28 cellular contexts compared by ENCODE assay signal in genomic region chr4:99629962-99630554, GRCh38. TPM values are rescaled to one million over a fixed set of nuclear protein-coding genes. Genes with fewer than 3 reads are reported as not detected.
DNase-seq lines count a peak whose midpoint lies in the region; ATAC-seq, FAIRE-seq and TF ChIP-seq lines count a peak whose summit lies in the region.
"Had no signal": no experiment of that assay in that cellular context is flagged by ENCODE, and none has a peak within 500 bp of the region (broad histone marks: within the 10 kb centered on the region; RNA-seq: fewer than 3 reads in every experiment).

No MANE protein-coding gene starts in this region.

- no peak overlapping the region for H3K27ac ChIP-seq in kidney (ENCODE audit: low read depth in 2 of 2, low read length in 2 of 2)
- H3K27ac ChIP-seq: BLaER1 treated with 17β-estradiol and CSF1 and Interleukin-3, amounts not matched to agents 10 nM and 100 nM; HL-60; RWPE1 had no signal

- H3K36me3 ChIP-seq in kidney (ENCODE audit: control insufficient read depth in 1 of 2, insufficient read depth in 2 of 2, low read length in 2 of 2) = no peaks in the 10 kb centered on the region
- H3K36me3 ChIP-seq: BLaER1 treated with 17β-estradiol and CSF1 and Interleukin-3, amounts not matched to agents 10 nM and 100 nM; HAP-1 had no signal

- H3K9ac ChIP-seq in kidney (ENCODE audit: low read length in 2 of 2) = no peak overlapping the region
- H3K9ac ChIP-seq: BLaER1 treated with 17β-estradiol and CSF1 and Interleukin-3, amounts not matched to agents 10 nM and 100 nM had no signal

- DNase-seq in activated naive CD8-positive, alpha-beta T cell treated with anti-CD3 and anti-CD28 coated beads, Interleukin-2, amount 10 ng/mL, durations not matched to agents 7 days and 5 days = no peak
- no peak for DNase-seq in activated naive CD8-positive, alpha-beta T cell treated with anti-CD3 and anti-CD28 coated beads for 36 hours
- DNase-seq in M059J (ENCODE audit: low read depth) (peak; percentile 67), kidney (no peak), glomerular visceral epithelial cell (ENCODE audit: extremely low spot score) (no peak)
- no peak for DNase-seq in activated CD8-positive, alpha-beta T cell treated with anti-CD3 and anti-CD28 coated beads for 36 hours
- DNase-seq in stimulated activated naive CD8-positive, alpha-beta T cell treated with anti-CD3 and anti-CD28 coated beads, Interleukin-15, amount 100 ng/mL, for 72 hours = no peak
- DNase-seq in natural killer cell treated with Interleukin-12 subunit alpha and Interleukin-12 subunit beta and Interleukin-15 and Interleukin-18, amount 100 ng/mL, for 72 hours (ENCODE audit: low spot score) = no peak
- DNase-seq: CD4-positive, alpha-beta T cell; COR-L47; GDM1; GOT3; HFFc6; Karpas-422; MV-4-11; NCI-H1105; NCI-H1436 treated with DMSO at 0.1 percent for 48 hours; NCI-H187 treated with DMSO at 0.1 percent for 48 hours; NCI-H524; NCI-H748 treated with DMSO at 0.1 percent for 48 hours; SHP77 had no signal

- POLR2A ChIA-PET in activated naive CD8-positive, alpha-beta T cell treated with anti-CD3 and anti-CD28 coated beads, Interleukin-2, amount 10 ng/mL, durations not matched to agents 7 days and 5 days (lab: Charles Lee) = no interaction called here
- POLR2A ChIA-PET in activated CD8-positive, alpha-beta T cell treated with anti-CD3 and anti-CD28 coated beads for 36 hours (lab: Charles Lee) = no interaction called here

- intact Hi-C loops in activated CD8-positive, alpha-beta T cell treated with anti-CD3 and anti-CD28 coated beads for 36 hours (cut with micrococcal nuclease) = no loop called here
- intact Hi-C loops in kidney (cut with DNase I) = no loop called here

- no peaks in the 10 kb centered on the region for H3K4me1 ChIP-seq in kidney (ENCODE audit: control insufficient read depth in 1 of 2, insufficient read depth in 1 of 2, low read depth in 1 of 2, low read length in 2 of 2)
- H3K4me1 ChIP-seq: HAP-1 had no signal

- H3K9me3 Mint-ChIP-seq in activated naive CD8-positive, alpha-beta T cell treated with anti-CD3 and anti-CD28 coated beads, Interleukin-2, amount 10 ng/mL, durations not matched to agents 7 days and 5 days = peaks cover 1% of the 10 kb centered on the region
- no peaks in the 10 kb centered on the region for H3K9me3 Mint-ChIP-seq in activated naive CD8-positive, alpha-beta T cell treated with anti-CD3 and anti-CD28 coated beads for 36 hours
- H3K9me3 Mint-ChIP-seq in activated CD8-positive, alpha-beta T cell treated with anti-CD3 and anti-CD28 coated beads for 36 hours = no peaks in the 10 kb centered on the region
- H3K9me3 Mint-ChIP-seq in stimulated activated naive CD8-positive, alpha-beta T cell treated with anti-CD3 and anti-CD28 coated beads, Interleukin-15, amount 100 ng/mL, for 72 hours = no peaks in the 10 kb centered on the region
- H3K9me3 Mint-ChIP-seq in natural killer cell treated with Interleukin-12 subunit alpha and Interleukin-12 subunit beta and Interleukin-15 and Interleukin-18, amount 100 ng/mL, for 72 hours = no peaks in the 10 kb centered on the region
- H3K9me3 Mint-ChIP-seq: CD4-positive, alpha-beta T cell; HFFc6 had no signal

- FAIRE-seq in kidney (lab: Jason Lieb, UNC) = no peak
- FAIRE-seq: GM12878 had no signal

- H3K27me3 Mint-ChIP-seq in activated naive CD8-positive, alpha-beta T cell treated with anti-CD3 and anti-CD28 coated beads, Interleukin-2, amount 10 ng/mL, durations not matched to agents 7 days and 5 days = peaks cover 8% of the 10 kb centered on the region
- peaks cover 9% of the 10 kb centered on the region for H3K27me3 Mint-ChIP-seq in activated naive CD8-positive, alpha-beta T cell treated with anti-CD3 and anti-CD28 coated beads for 36 hours
- H3K27me3 Mint-ChIP-seq in activated CD8-positive, alpha-beta T cell treated with anti-CD3 and anti-CD28 coated beads for 36 hours = peaks cover 9% of the 10 kb centered on the region
- no peaks in the 10 kb centered on the region for H3K27me3 Mint-ChIP-seq in stimulated activated naive CD8-positive, alpha-beta T cell treated with anti-CD3 and anti-CD28 coated beads, Interleukin-15, amount 100 ng/mL, for 72 hours
- peaks cover 4 to 32% of the 10 kb centered on the region in 2 donors for H3K27me3 Mint-ChIP-seq in natural killer cell treated with Interleukin-12 subunit alpha and Interleukin-12 subunit beta and Interleukin-15 and Interleukin-18, amount 100 ng/mL, for 72 hours

- no peak overlapping the region for H3K4me3 ChIP-seq in kidney (ENCODE audit: low read length in 2 of 2)
- H3K4me3 ChIP-seq: BLaER1 treated with 17β-estradiol and CSF1 and Interleukin-3, amounts not matched to agents 10 nM and 100 nM; GM12878; HAP-1 had no signal

- no peak overlapping the region for H3K27ac Mint-ChIP-seq in activated naive CD8-positive, alpha-beta T cell treated with anti-CD3 and anti-CD28 coated beads, Interleukin-2, amount 10 ng/mL, durations not matched to agents 7 days and 5 days
- H3K27ac Mint-ChIP-seq in activated naive CD8-positive, alpha-beta T cell treated with anti-CD3 and anti-CD28 coated beads for 36 hours = no peak overlapping the region
- H3K27ac Mint-ChIP-seq in activated CD8-positive, alpha-beta T cell treated with anti-CD3 and anti-CD28 coated beads for 36 hours = no peak overlapping the region
- H3K27ac Mint-ChIP-seq in stimulated activated naive CD8-positive, alpha-beta T cell treated with anti-CD3 and anti-CD28 coated beads, Interleukin-15, amount 100 ng/mL, for 72 hours = no peak overlapping the region
- H3K27ac Mint-ChIP-seq in natural killer cell treated with Interleukin-12 subunit alpha and Interleukin-12 subunit beta and Interleukin-15 and Interleukin-18, amount 100 ng/mL, for 72 hours = no peak overlapping the region
- H3K27ac Mint-ChIP-seq: CD4-positive, alpha-beta T cell; HFFc6 had no signal

- peaks cover 1% of the 10 kb centered on the region for H3K36me3 Mint-ChIP-seq in activated naive CD8-positive, alpha-beta T cell treated with anti-CD3 and anti-CD28 coated beads, Interleukin-2, amount 10 ng/mL, durations not matched to agents 7 days and 5 days
- no peaks in the 10 kb centered on the region for H3K36me3 Mint-ChIP-seq in activated naive CD8-positive, alpha-beta T cell treated with anti-CD3 and anti-CD28 coated beads for 36 hours
- H3K36me3 Mint-ChIP-seq in activated CD8-positive, alpha-beta T cell treated with anti-CD3 and anti-CD28 coated beads for 36 hours (ENCODE audit: low read depth) = no peaks in the 10 kb centered on the region
- H3K36me3 Mint-ChIP-seq in natural killer cell treated with Interleukin-12 subunit alpha and Interleukin-12 subunit beta and Interleukin-15 and Interleukin-18, amount 100 ng/mL, for 72 hours = no peaks in the 10 kb centered on the region

- no peaks in the 10 kb centered on the region for H3K9me3 ChIP-seq in kidney (ENCODE audit: control insufficient read depth in 1 of 2, low read length in 2 of 2)
- H3K9me3 ChIP-seq: BLaER1 treated with 17β-estradiol and CSF1 and Interleukin-3, amounts not matched to agents 10 nM and 100 nM; HAP-1 had no signal

- TF ChIP-seq CTCF in activated CD8-positive, alpha-beta T cell treated with anti-CD3 and anti-CD28 coated beads for 36 hours (IDR thresholded peaks at IDR 0.05) = no peak
- TF ChIP-seq CTCF in kidney (IDR thresholded peaks at IDR 0.05; ENCODE audit: borderline replicate concordance, extremely low read depth, insufficient read depth) = no peak

- peak; percentile 72 for ATAC-seq in activated naive CD8-positive, alpha-beta T cell treated with anti-CD3 and anti-CD28 coated beads, Interleukin-2, amount 10 ng/mL, durations not matched to agents 7 days and 5 days (ENCODE audit: low read depth)
- ATAC-seq in activated CD8-positive, alpha-beta T cell treated with anti-CD3 and anti-CD28 coated beads for 36 hours = peak; percentile 20
- ATAC-seq in stimulated activated naive CD8-positive, alpha-beta T cell treated with anti-CD3 and anti-CD28 coated beads, Interleukin-15, amount 100 ng/mL, for 72 hours = peak; percentile 45
- no peak for ATAC-seq in natural killer cell treated with Interleukin-12 subunit alpha and Interleukin-12 subunit beta and Interleukin-15 and Interleukin-18, amount 100 ng/mL, for 72 hours
- ATAC-seq: GM12878 had no signal

- H3K4me1 Mint-ChIP-seq in activated naive CD8-positive, alpha-beta T cell treated with anti-CD3 and anti-CD28 coated beads, Interleukin-2, amount 10 ng/mL, durations not matched to agents 7 days and 5 days = peaks cover 12% of the 10 kb centered on the region
- peaks cover 10% of the 10 kb centered on the region for H3K4me1 Mint-ChIP-seq in activated naive CD8-positive, alpha-beta T cell treated with anti-CD3 and anti-CD28 coated beads for 36 hours
- H3K4me1 Mint-ChIP-seq in activated CD8-positive, alpha-beta T cell treated with anti-CD3 and anti-CD28 coated beads for 36 hours (ENCODE audit: low read depth) = peaks cover 7% of the 10 kb centered on the region
- peaks cover 9% of the 10 kb centered on the region for H3K4me1 Mint-ChIP-seq in stimulated activated naive CD8-positive, alpha-beta T cell treated with anti-CD3 and anti-CD28 coated beads, Interleukin-15, amount 100 ng/mL, for 72 hours
- no peaks in the 10 kb centered on the region for H3K4me1 Mint-ChIP-seq in natural killer cell treated with Interleukin-12 subunit alpha and Interleukin-12 subunit beta and Interleukin-15 and Interleukin-18, amount 100 ng/mL, for 72 hours (ENCODE audit: low read depth in 2 of 2)

- CTCF ChIA-PET in activated CD8-positive, alpha-beta T cell treated with anti-CD3 and anti-CD28 coated beads for 36 hours (lab: Charles Lee) = interaction anchor here (1.1 kb wide), 1 partner anchor 178 kb away, joined by 6 read pairs; no protein-coding TSS in a partner anchor

- peak overlapping the region; percentile 35 for H3K4me3 Mint-ChIP-seq in activated naive CD8-positive, alpha-beta T cell treated with anti-CD3 and anti-CD28 coated beads, Interleukin-2, amount 10 ng/mL, durations not matched to agents 7 days and 5 days
- no peak overlapping the region for H3K4me3 Mint-ChIP-seq in activated naive CD8-positive, alpha-beta T cell treated with anti-CD3 and anti-CD28 coated beads for 36 hours
- H3K4me3 Mint-ChIP-seq in activated CD8-positive, alpha-beta T cell treated with anti-CD3 and anti-CD28 coated beads for 36 hours = no peak overlapping the region
- no peak overlapping the region for H3K4me3 Mint-ChIP-seq in stimulated activated naive CD8-positive, alpha-beta T cell treated with anti-CD3 and anti-CD28 coated beads, Interleukin-15, amount 100 ng/mL, for 72 hours
- no peak overlapping the region for H3K4me3 Mint-ChIP-seq in natural killer cell treated with Interleukin-12 subunit alpha and Interleukin-12 subunit beta and Interleukin-15 and Interleukin-18, amount 100 ng/mL, for 72 hours
- H3K4me3 Mint-ChIP-seq: CD4-positive, alpha-beta T cell; HFFc6 had no signal

RNA-seq across cellular contexts. Expression of gene C4orf54, which starts 27.6 kb away (rescaled TPM):
- not detected for total RNA-seq in activated naive CD8-positive, alpha-beta T cell treated with anti-CD3 and anti-CD28 coated beads, Interleukin-2, amount 10 ng/mL, durations not matched to agents 7 days and 5 days
- total RNA-seq in activated naive CD8-positive, alpha-beta T cell treated with anti-CD3 and anti-CD28 coated beads for 36 hours = not detected
- 0.02 and 0.37 TPM in 2 replicates for total RNA-seq in M059J (2014; rRNA removed; shearing (Covaris generic))
- total RNA-seq in activated CD8-positive, alpha-beta T cell treated with anti-CD3 and anti-CD28 coated beads for 36 hours = not detected
- 0.19 TPM for total RNA-seq in kidney
- polyA plus RNA-seq in kidney (ENCODE audit: insufficient read depth, low read depth, low replicate concordance) = 0.56 TPM
- not detected for total RNA-seq in natural killer cell treated with Interleukin-12 subunit alpha and Interleukin-12 subunit beta and Interleukin-15 and Interleukin-18, amount 100 ng/mL, for 72 hours
- total RNA-seq: A172; CD4-positive, alpha-beta T cell; GM12878 had no signal
- polyA plus RNA-seq: AG04450 had no signal

RNA-seq across cellular contexts. Expression of gene MTTP, which starts 55.4 kb away (rescaled TPM):
- total RNA-seq in activated naive CD8-positive, alpha-beta T cell treated with anti-CD3 and anti-CD28 coated beads, Interleukin-2, amount 10 ng/mL, durations not matched to agents 7 days and 5 days = under 1 TPM; 0.43 to 0.64 TPM
- total RNA-seq in activated naive CD8-positive, alpha-beta T cell treated with anti-CD3 and anti-CD28 coated beads for 36 hours = under 1 TPM; 0.34 to 0.47 TPM
- 0.22 and 1.9 TPM in 2 replicates for total RNA-seq in M059J (2014; rRNA removed; shearing (Covaris generic))
- under 1 TPM; 0.45 to 0.59 TPM for total RNA-seq in activated CD8-positive, alpha-beta T cell treated with anti-CD3 and anti-CD28 coated beads for 36 hours
- 0.19 TPM for total RNA-seq in kidney
- polyA plus RNA-seq in kidney (ENCODE audit: insufficient read depth, low read depth, low replicate concordance) = 5.8 TPM
- under 1 TPM in 1 of 2 donors, not detected in 1; 0.64 TPM for total RNA-seq in natural killer cell treated with Interleukin-12 subunit alpha and Interleukin-12 subunit beta and Interleukin-15 and Interleukin-18, amount 100 ng/mL, for 72 hours
- total RNA-seq: A172; CD4-positive, alpha-beta T cell; HFFc6 had no signal

Comparison
In these comparisons a context has a peak if more than half of its experiments do, and no peak if none do; other contexts are left out.
1. ATAC-seq: peak in activated naive CD8-positive, alpha-beta T cell treated with anti-CD3 and anti-CD28 coated beads, Interleukin-2, amount 10 ng/mL, durations not matched to agents 7 days and 5 days (single experiment), activated CD8-positive, alpha-beta T cell treated with anti-CD3 and anti-CD28 coated beads for 36 hours (single experiment) and stimulated activated naive CD8-positive, alpha-beta T cell treated with anti-CD3 and anti-CD28 coated beads, Interleukin-15, amount 100 ng/mL, for 72 hours (single experiment); none in natural killer cell treated with Interleukin-12 subunit alpha and Interleukin-12 subunit beta and Interleukin-15 and Interleukin-18, amount 100 ng/mL, for 72 hours (0 of 2).